ENCODE assay signal across 8 cellular contexts in genomic region chrX:56802921-56803848, GRCh38.
DNase-seq lines count a peak whose midpoint lies in the region; ATAC-seq, FAIRE-seq and TF ChIP-seq lines count a peak whose summit lies in the region.

No MANE protein-coding gene starts in this region.

- no TSS peak for BruUV-seq in endothelial cell of umbilical vein (replicated peaks; lab: Mats Ljungman, UMichigan)

- H3K9me3 ChIP-seq in endothelial cell of umbilical vein (replicated peaks; ENCODE audit: control insufficient read depth, insufficient read depth, low read length) (no peaks in the 10 kb centered on the region), stomach smooth muscle (ENCODE audit: control insufficient read depth in 2 of 2, low read length in 2 of 2) (no peaks in the 10 kb centered on the region)

- FAIRE-seq in endothelial cell of umbilical vein (lab: Jason Lieb, UNC): peak; percentile 85

- H3K9ac ChIP-seq in endothelial cell of umbilical vein (replicated peaks; ENCODE audit: extremely low read depth, insufficient read depth, low read length) (no peak overlapping the region), stomach smooth muscle (ENCODE audit: low read length in 2 of 2) (peak overlapping the region in 1 of 2 donors; percentile 81)

- H3K36me3 ChIP-seq in endothelial cell of umbilical vein (ENCODE audit: control insufficient read depth in 2 of 2, extremely low read depth in 1 of 2, insufficient read depth in 2 of 2, low read length in 2 of 2) (no peaks in the 10 kb centered on the region), stomach smooth muscle (ENCODE audit: control insufficient read depth in 2 of 2, insufficient read depth in 2 of 2, low read length in 2 of 2) (no peaks in the 10 kb centered on the region)

- POLR2A ChIA-PET in endothelial cell of umbilical vein (lab: Charles Lee): no interaction called here

- no peaks in the 10 kb centered on the region for H3K9me1 ChIP-seq in endothelial cell of umbilical vein (replicated peaks; ENCODE audit: control insufficient read depth, extremely low read depth, insufficient read depth, low read length)

- dilution Hi-C loops in endothelial cell of umbilical vein (cut with MboI; ENCODE audit: extremely low pct_ligation_motif_present, low sequenced_read_pairs): no loop called here

- no peaks in the 10 kb centered on the region for H4K20me1 ChIP-seq in endothelial cell of umbilical vein (replicated peaks; ENCODE audit: control insufficient read depth, extremely low read depth, insufficient read depth, low read length)

- H3K4me2 ChIP-seq in endothelial cell of umbilical vein (ENCODE audit: insufficient read depth, low read length): no peak overlapping the region

- intact Hi-C loops in endothelial cell of umbilical vein (cut with micrococcal nuclease): loop anchor here (1.0 kb wide), 1 partner anchor 175 kb away; no protein-coding TSS in a partner anchor

- no peaks in the 10 kb centered on the region for H3K27me3 ChIP-seq in endothelial cell of umbilical vein (ENCODE audit: control insufficient read depth in 2 of 2, insufficient read depth in 2 of 2, low read length in 2 of 2)
- H3K27me3 ChIP-seq in stomach smooth muscle (ENCODE audit: control insufficient read depth in 1 of 2, insufficient read depth in 2 of 2, low read length in 2 of 2): no peaks in the 10 kb centered on the region

- H2AFZ ChIP-seq in endothelial cell of umbilical vein (ENCODE audit: low read depth, low read length): no peak overlapping the region

- H3K79me2 ChIP-seq in endothelial cell of umbilical vein (ENCODE audit: control insufficient read depth, insufficient read depth, low read length): no peaks in the 10 kb centered on the region

- no peak for TF ChIP-seq POLR2A in endothelial cell of umbilical vein (IDR thresholded peaks at IDR 0.05; ENCODE audit: low read depth, low read length)

- CTCF ChIA-PET in endothelial cell of umbilical vein (lab: Charles Lee): interaction anchor here (0.7 to 1.7 kb wide), 5 partner anchors 10 to 447 kb away, joined by 3 to 18 read pairs (median 4); no protein-coding TSS in a partner anchor

- H3K27ac ChIP-seq in endothelial cell of umbilical vein (ENCODE audit: insufficient read depth, low read depth, low read length): no peak overlapping the region
- H3K27ac ChIP-seq in stomach smooth muscle (ENCODE audit: low read length): peak overlapping the region; percentile 94

- H3K4me1 ChIP-seq in endothelial cell of umbilical vein (ENCODE audit: control insufficient read depth, extremely low read depth, insufficient read depth, low read length) (no peaks in the 10 kb centered on the region), stomach smooth muscle (ENCODE audit: control insufficient read depth, insufficient read depth, low read length) (peaks cover 22% of the 10 kb centered on the region)

- peak; percentile 32 to 48 for TF ChIP-seq CTCF in endothelial cell of umbilical vein (IDR thresholded peaks at IDR 0.05; ENCODE audit: extremely low read depth in 1 of 2, insufficient read depth in 1 of 2, low read depth in 1 of 2, low read length in 2 of 2)

- no peak overlapping the region for H3K4me3 ChIP-seq in endothelial cell of umbilical vein (replicated peaks in 1 of 3; ENCODE audit: insufficient read depth in 1 of 3, low read depth in 1 of 3, low read length in 3 of 3)
- H3K4me3 ChIP-seq in stomach smooth muscle (ENCODE audit: low read length in 2 of 2): peak overlapping the region in 1 of 2 donors; percentile 80

- peak; percentile 1 to 17 (median 9) for DNase-seq in activated CD4-positive, CD25-positive, alpha-beta regulatory T cell (lab: John Stamatoyannopoulos, UW)
- DNase-seq in NCI-H446 treated with DMSO at 0.1 percent for 48 hours (lab: John Stamatoyannopoulos, UW) (peak; percentile 1), activated T-cell treated with anti-CD3 and anti-CD28 coated beads for 4 hours (peak; percentile 45), endothelial cell of umbilical vein (ENCODE audit: low read depth, low spot score) (peak; percentile 55), myocyte (ENCODE audit: low read depth) (peak; percentile 76)

- ATAC-seq in activated CD4-positive, CD25-positive, alpha-beta regulatory T cell treated with anti-CD3 and anti-CD28 coated beads, Interleukin-2, amount 50 U/mL, for 24 hours: no peak
- ATAC-seq in HG03469 (IDR thresholded peaks at IDR 0.05; ENCODE audit: unreplicated experiment): no peak

TF ChIP-seq in endothelial cell of umbilical vein, 7 proteins besides CTCF, POLR2A, EP300 and RAD21:
- TF ChIP-seq POLR2AphosphoS5 (IDR thresholded peaks at IDR 0.05; ENCODE audit: insufficient read depth, low read depth, low read length) (no peak), FOS (IDR thresholded peaks at IDR 0.05; ENCODE audit: borderline replicate concordance, insufficient read depth, low read length) (no peak), JUN (IDR thresholded peaks at IDR 0.05; ENCODE audit: borderline replicate concordance, insufficient read depth, insufficient read length, low read depth) (no peak), EZH2 (IDR thresholded peaks at IDR 0.05; ENCODE audit: borderline replicate concordance, low read depth, low read length, severe bottlenecking) (no peak), GATA2 (IDR thresholded peaks at IDR 0.05; ENCODE audit: insufficient read depth, insufficient read length, low read depth, low read length) (no peak), MYC (IDR thresholded peaks at IDR 0.05; ENCODE audit: low read depth, low read length) (no peak)
- TF ChIP-seq, protein P1, sequence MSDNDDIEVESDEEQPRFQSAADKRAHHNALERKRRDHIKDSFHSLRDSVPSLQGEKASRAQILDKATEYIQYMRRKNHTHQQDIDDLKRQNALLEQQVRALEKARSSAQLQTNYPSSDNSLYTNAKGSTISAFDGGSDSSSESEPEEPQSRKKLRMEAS (IDR thresholded peaks at IDR 0.05; ENCODE audit: insufficient read depth, insufficient read length): no peak

Comparison
In these comparisons a context has a peak if more than half of its experiments do, and no peak if none do; other contexts are left out.
1. DNase-seq: peak in every context shown above with its lines; median percentile 76 in myocyte; 55 in endothelial cell of umbilical vein; 45 in activated T-cell treated with anti-CD3 and anti-CD28 coated beads for 4 hours; 9 in activated CD4-positive, CD25-positive, alpha-beta regulatory T cell; 1 in NCI-H446 treated with DMSO at 0.1 percent for 48 hours.